8 cellular contexts compared by ENCODE assay signal in genomic region chr2:217610411-217610814, GRCh38.
DNase-seq lines count a peak whose midpoint lies in the region; ATAC-seq lines count a peak whose summit lies in the region.

No MANE protein-coding gene starts in this region.

- H3K9me3 Mint-ChIP-seq in CD8-positive, alpha-beta memory T cell: no peaks in the 10 kb centered on the region
- no peaks in the 10 kb centered on the region for H3K9me3 Mint-ChIP-seq in IgD-negative memory B cell
- no peaks in the 10 kb centered on the region for H3K9me3 Mint-ChIP-seq in activated CD8-positive, alpha-beta T cell treated with anti-CD3 and anti-CD28 coated beads, Interleukin-2, amount 10 ng/mL, durations not matched to agents 7 days and 5 days (ENCODE audit: insufficient read depth)

- peak overlapping the region; percentile 77 to 93 (median 86) for H3K27ac Mint-ChIP-seq in CD8-positive, alpha-beta memory T cell
- peak overlapping the region in 2 of 3 donors; percentile 6 to 94 for H3K27ac Mint-ChIP-seq in IgD-negative memory B cell
- peak overlapping the region; percentile 81 for H3K27ac Mint-ChIP-seq in activated CD8-positive, alpha-beta T cell treated with anti-CD3 and anti-CD28 coated beads, Interleukin-2, amount 10 ng/mL, durations not matched to agents 7 days and 5 days

- H3K27me3 Mint-ChIP-seq in CD8-positive, alpha-beta memory T cell: peaks cover 0 to 3% of the 10 kb centered on the region in 2 donors
- peaks cover 7% of the 10 kb centered on the region for H3K27me3 Mint-ChIP-seq in IgD-negative memory B cell
- no peaks in the 10 kb centered on the region for H3K27me3 Mint-ChIP-seq in activated CD8-positive, alpha-beta T cell treated with anti-CD3 and anti-CD28 coated beads, Interleukin-2, amount 10 ng/mL, durations not matched to agents 7 days and 5 days (ENCODE audit: low read depth)

- peak in 4 of 5 donors; percentile 9 to 52 (median 38) for DNase-seq in CD8-positive, alpha-beta memory T cell
- DNase-seq in activated CD8-positive, alpha-beta T cell treated with anti-CD3 and anti-CD28 coated beads, Interleukin-2, amount 10 ng/mL, durations not matched to agents 7 days and 5 days: peak; percentile 51
- peak; percentile 46 for DNase-seq in mucosa of gallbladder (ENCODE audit: low spot score)
- no peak for DNase-seq in epidermal melanocyte (ENCODE audit: insufficient read length, low spot score)

- H3K36me3 Mint-ChIP-seq in CD8-positive, alpha-beta memory T cell: no peaks in the 10 kb centered on the region
- H3K36me3 Mint-ChIP-seq in IgD-negative memory B cell: no peaks in the 10 kb centered on the region
- H3K36me3 Mint-ChIP-seq in activated CD8-positive, alpha-beta T cell treated with anti-CD3 and anti-CD28 coated beads, Interleukin-2, amount 10 ng/mL, durations not matched to agents 7 days and 5 days (ENCODE audit: low read depth): no peaks in the 10 kb centered on the region

- peaks cover 38% of the 10 kb centered on the region for H3K4me1 ChIP-seq in CD8-positive, alpha-beta memory T cell (ENCODE audit: insufficient read depth, low read length)

- CTCF ChIA-PET in CD8-positive, alpha-beta memory T cell (lab: Charles Lee): interaction anchor here (1.2 kb wide), 1 partner anchor 40 kb away, joined by 4 read pairs; no protein-coding TSS in a partner anchor
- CTCF ChIA-PET in activated CD8-positive, alpha-beta T cell treated with anti-CD3 and anti-CD28 coated beads, Interleukin-2, amount 10 ng/mL, durations not matched to agents 7 days and 5 days (lab: Charles Lee): no interaction called here

- H3K36me3 ChIP-seq in CD8-positive, alpha-beta memory T cell (ENCODE audit: insufficient read depth, low read length): no peaks in the 10 kb centered on the region

- no peak overlapping the region for H3K27ac ChIP-seq in CD8-positive, alpha-beta memory T cell (ENCODE audit: low read depth, low read length)

- no peaks in the 10 kb centered on the region for H3K9me3 ChIP-seq in CD8-positive, alpha-beta memory T cell (ENCODE audit: low read length)

- H3K4me1 Mint-ChIP-seq in CD8-positive, alpha-beta memory T cell: peaks cover 33 to 51% (median 38%) of the 10 kb centered on the region in 3 donors
- peaks cover 4 to 10% (median 5%) of the 10 kb centered on the region in 3 donors for H3K4me1 Mint-ChIP-seq in IgD-negative memory B cell
- H3K4me1 Mint-ChIP-seq in activated CD8-positive, alpha-beta T cell treated with anti-CD3 and anti-CD28 coated beads, Interleukin-2, amount 10 ng/mL, durations not matched to agents 7 days and 5 days (ENCODE audit: low read depth): peaks cover 31% of the 10 kb centered on the region

- POLR2A ChIA-PET in CD8-positive, alpha-beta memory T cell (lab: Charles Lee): no interaction called here
- POLR2A ChIA-PET in activated CD8-positive, alpha-beta T cell treated with anti-CD3 and anti-CD28 coated beads, Interleukin-2, amount 10 ng/mL, durations not matched to agents 7 days and 5 days (lab: Charles Lee): no interaction called here

- no peaks in the 10 kb centered on the region for H3K27me3 ChIP-seq in CD8-positive, alpha-beta memory T cell (ENCODE audit: insufficient read depth, low read length, poor library complexity, severe bottlenecking)

- H3K4me3 Mint-ChIP-seq in CD8-positive, alpha-beta memory T cell: peak overlapping the region; percentile 13 to 58 (median 53)
- peak overlapping the region in 1 of 4 donors; percentile 82 for H3K4me3 Mint-ChIP-seq in IgD-negative memory B cell
- peak overlapping the region; percentile 10 for H3K4me3 Mint-ChIP-seq in activated CD8-positive, alpha-beta T cell treated with anti-CD3 and anti-CD28 coated beads, Interleukin-2, amount 10 ng/mL, durations not matched to agents 7 days and 5 days

- no peak overlapping the region for H3K4me3 ChIP-seq in CD8-positive, alpha-beta memory T cell (ENCODE audit: low read length)

- ATAC-seq in activated CD8-positive, alpha-beta T cell treated with anti-CD3 and anti-CD28 coated beads, Interleukin-2, amount 10 ng/mL, durations not matched to agents 7 days and 5 days: peak; percentile 86
- ATAC-seq in HG03378 (IDR thresholded peaks at IDR 0.05; ENCODE audit: unreplicated experiment) (no peak), GM21528 (IDR thresholded peaks at IDR 0.05; ENCODE audit: low FRiP score, unreplicated experiment) (no peak), HG02870 (IDR thresholded peaks at IDR 0.05; ENCODE audit: unreplicated experiment) (no peak)
